In the genomic region with DNA sequence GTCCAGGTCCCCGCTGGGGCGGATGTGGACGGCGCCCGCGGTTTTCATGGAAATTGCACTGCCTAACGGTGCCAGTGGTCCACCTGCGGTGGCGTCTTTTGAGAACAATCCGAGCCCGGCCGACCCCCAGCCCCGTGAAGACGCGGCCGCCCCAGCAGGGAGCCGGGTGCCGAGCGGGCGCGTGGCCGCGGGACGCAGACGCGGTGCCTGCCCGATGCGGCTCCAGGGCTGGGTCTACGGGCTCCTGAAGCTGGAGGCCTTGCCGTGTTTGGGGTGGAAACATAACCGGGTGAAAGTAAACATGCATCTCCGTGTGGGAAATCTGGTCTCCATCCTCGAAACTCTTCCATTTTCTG, we compare ENCODE assay signal across 8 cellular contexts. TPM values are rescaled to one million over a fixed set of nuclear protein-coding genes. Genes with fewer than 3 reads are reported as not detected.
DNase-seq lines count a peak whose midpoint lies in the region; ATAC-seq and FAIRE-seq lines count a peak whose summit lies in the region.

No MANE protein-coding gene starts in this region.

- peak overlapping the region; percentile 87 for H3K4me2 ChIP-seq in BLaER1

- H3K9ac ChIP-seq in BLaER1, result peak overlapping the region; percentile 89

- ATAC-seq in GM19324 (IDR thresholded peaks at IDR 0.05; ENCODE audit: low FRiP score, unreplicated experiment) (peak; percentile 38), HG03378 (IDR thresholded peaks at IDR 0.05; ENCODE audit: unreplicated experiment) (peak; percentile 19), left cardiac atrium (peak; percentile 44 to 53)

- intact Hi-C loops in left cardiac atrium (cut with DNase I), result loop anchor here in 1 of 2 donors (10.0 kb wide), 1 partner anchor 160 kb away; a partner anchor contains a TSS

- FAIRE-seq in RCC 7860 (lab: Jason Lieb, UNC), result no peak

- H3K4me3 ChIP-seq in BLaER1 (peak overlapping the region; percentile 98), skeletal muscle cell (ENCODE audit: low read depth, low read length) (peak overlapping the region; percentile 73)

- H3K27me3 ChIP-seq in BLaER1, result no peaks in the 10 kb centered on the region

- no peaks in the 10 kb centered on the region for H3K36me3 ChIP-seq in BLaER1

- peaks cover 42% of the 10 kb centered on the region for H3K4me1 ChIP-seq in BLaER1

- peaks cover 54% of the 10 kb centered on the region for H4K20me1 ChIP-seq in BLaER1

- peak overlapping the region; percentile 84 for H3K27ac ChIP-seq in BLaER1

- DNase-seq in activated naive CD4-positive, alpha-beta T cell treated with anti-CD3 and anti-CD28 coated beads, Interleukin-2, amount 50 U/mL, for 16 hours, result peak; percentile 43
- no peak for DNase-seq in left cardiac atrium
- DNase-seq in skeletal muscle cell (ENCODE audit: low read depth), result no peak
- DNase-seq in LoVo (ENCODE audit: low spot score), result no peak
- DNase-seq in RCC 7860 (ENCODE audit: low spot score), result no peak

- H3K9me3 ChIP-seq in BLaER1, result no peaks in the 10 kb centered on the region

RNA-seq across cellular contexts. Expression of a gene that starts 0.5 kb away (rescaled TPM):
- total RNA-seq in left cardiac atrium, result 10 to 100 TPM; 14.6 to 19.5 TPM
